Comparison of ENCODE assay signal across 17 cellular contexts in genomic region chr18:24031916-24032315, GRCh38. TPM values are rescaled to one million over a fixed set of nuclear protein-coding genes. Genes with fewer than 3 reads are reported as not detected.
DNase-seq lines count a peak whose midpoint lies in the region; ATAC-seq and TF ChIP-seq lines count a peak whose summit lies in the region.
"Had no signal": no experiment of that assay in that cellular context is flagged by ENCODE, and none has a peak within 500 bp of the region (broad histone marks: within the 10 kb centered on the region; RNA-seq: fewer than 3 reads in every experiment).

No MANE protein-coding gene starts in this region.

- DNase-seq in CD4-positive, CD25-positive, alpha-beta regulatory T cell = no peak
- DNase-seq in NCI-H524 (lab: John Stamatoyannopoulos, UW) = peak; percentile 73 to 92
- DNase-seq in activated CD8-positive, alpha-beta T cell treated with anti-CD3 and anti-CD28 coated beads for 36 hours = no peak
- DNase-seq in NCI-H774 (lab: John Stamatoyannopoulos, UW) = no peak
- DNase-seq in NCI-H2107 treated with DMSO at 0.1 percent for 48 hours (lab: John Stamatoyannopoulos, UW; ENCODE audit: unreplicated experiment) = no peak
- DNase-seq in NCI-H2196 treated with DMSO at 0.1 percent for 48 hours (lab: John Stamatoyannopoulos, UW; ENCODE audit: unreplicated experiment) = no peak
- DNase-seq: ACHN; activated CD4-positive, CD25-positive, alpha-beta regulatory T cell; amygdala; Calu3; cortex of kidney; hippocampal formation; left colon; upper lobe of right lung had no signal

- no peaks in the 10 kb centered on the region for H3K9me3 Mint-ChIP-seq in CD4-positive, CD25-positive, alpha-beta regulatory T cell
- no peaks in the 10 kb centered on the region for H3K9me3 Mint-ChIP-seq in activated CD8-positive, alpha-beta T cell treated with anti-CD3 and anti-CD28 coated beads for 36 hours

- peak in 1 of 2 donors; percentile 34 for ATAC-seq in CD4-positive, CD25-positive, alpha-beta regulatory T cell (ENCODE audit: low read depth in 2 of 2)
- peak; percentile 67 for ATAC-seq in GM19025 (IDR thresholded peaks at IDR 0.05; ENCODE audit: low read depth, unreplicated experiment)
- peak; percentile 77 for ATAC-seq in HG02642 (IDR thresholded peaks at IDR 0.05; ENCODE audit: poor library complexity, unreplicated experiment)
- ATAC-seq in activated CD8-positive, alpha-beta T cell treated with anti-CD3 and anti-CD28 coated beads for 36 hours = no peak
- ATAC-seq: left colon had no signal

- peaks cover 46 to 91% (median 79%) of the 10 kb centered on the region in 4 donors for H3K4me1 Mint-ChIP-seq in CD4-positive, CD25-positive, alpha-beta regulatory T cell
- H3K4me1 Mint-ChIP-seq in activated CD8-positive, alpha-beta T cell treated with anti-CD3 and anti-CD28 coated beads for 36 hours (ENCODE audit: low read depth) = peaks cover 64% of the 10 kb centered on the region

- no peaks in the 10 kb centered on the region for H3K27me3 ChIP-seq in CD4-positive, CD25-positive, alpha-beta regulatory T cell (ENCODE audit: control insufficient read depth, insufficient read depth, low read length)
- H3K27me3 ChIP-seq: upper lobe of right lung had no signal

- H3K9me3 ChIP-seq in CD4-positive, CD25-positive, alpha-beta regulatory T cell (ENCODE audit: control insufficient read depth in 2 of 2, low read length in 2 of 2) = no peaks in the 10 kb centered on the region
- H3K9me3 ChIP-seq: upper lobe of right lung had no signal

- CTCF ChIA-PET in activated CD8-positive, alpha-beta T cell treated with anti-CD3 and anti-CD28 coated beads for 36 hours (lab: Charles Lee) = interaction anchor here (0.9 to 2.1 kb wide), 2 partner anchors 9 to 10 kb away, joined by 4 read pairs; no protein-coding TSS in a partner anchor

- H3K4me3 ChIP-seq in CD4-positive, CD25-positive, alpha-beta regulatory T cell (ENCODE audit: low read depth, low read length) = peak overlapping the region; percentile 45
- H3K4me3 ChIP-seq: SK-N-MC, upper lobe of right lung had no signal

- peaks cover 26% of the 10 kb centered on the region for H3K36me3 ChIP-seq in CD4-positive, CD25-positive, alpha-beta regulatory T cell (ENCODE audit: control insufficient read depth, insufficient read depth, low read length)
- H3K36me3 ChIP-seq: upper lobe of right lung had no signal

- H3K27me3 Mint-ChIP-seq in CD4-positive, CD25-positive, alpha-beta regulatory T cell = no peaks in the 10 kb centered on the region
- H3K27me3 Mint-ChIP-seq in activated CD8-positive, alpha-beta T cell treated with anti-CD3 and anti-CD28 coated beads for 36 hours = no peaks in the 10 kb centered on the region

- peak overlapping the region; percentile 49 to 71 (median 52) for H3K27ac Mint-ChIP-seq in CD4-positive, CD25-positive, alpha-beta regulatory T cell
- no peak overlapping the region for H3K27ac Mint-ChIP-seq in activated CD8-positive, alpha-beta T cell treated with anti-CD3 and anti-CD28 coated beads for 36 hours

- peaks cover 29% of the 10 kb centered on the region for H3K36me3 Mint-ChIP-seq in CD4-positive, CD25-positive, alpha-beta regulatory T cell
- H3K36me3 Mint-ChIP-seq in activated CD8-positive, alpha-beta T cell treated with anti-CD3 and anti-CD28 coated beads for 36 hours (ENCODE audit: low read depth) = peaks cover 18% of the 10 kb centered on the region

- peak overlapping the region; percentile 49 for H3K27ac ChIP-seq in CD4-positive, CD25-positive, alpha-beta regulatory T cell (ENCODE audit: insufficient read depth, low read length, poor library complexity, severe bottlenecking)
- H3K27ac ChIP-seq: SK-N-MC, upper lobe of right lung had no signal

- H3K4me3 Mint-ChIP-seq in CD4-positive, CD25-positive, alpha-beta regulatory T cell = peak overlapping the region; percentile 44 to 90 (median 68)
- H3K4me3 Mint-ChIP-seq in activated CD8-positive, alpha-beta T cell treated with anti-CD3 and anti-CD28 coated beads for 36 hours = no peak overlapping the region

- intact Hi-C loops in activated CD8-positive, alpha-beta T cell treated with anti-CD3 and anti-CD28 coated beads for 36 hours (cut with micrococcal nuclease) = no loop called here

- POLR2A ChIA-PET in activated CD8-positive, alpha-beta T cell treated with anti-CD3 and anti-CD28 coated beads for 36 hours (lab: Charles Lee) = no interaction called here

- TF ChIP-seq CTCF in activated CD8-positive, alpha-beta T cell treated with anti-CD3 and anti-CD28 coated beads for 36 hours (IDR thresholded peaks at IDR 0.05) = no peak

- H3K4me1 ChIP-seq in CD4-positive, CD25-positive, alpha-beta regulatory T cell (ENCODE audit: control insufficient read depth, insufficient read depth, low read length, poor library complexity, severe bottlenecking) = peaks cover 89% of the 10 kb centered on the region

RNA-seq across cellular contexts. Expression of gene TTC39C, which starts 17.4 kb away (rescaled TPM):
- 274 TPM for total RNA-seq in CD4-positive, CD25-positive, alpha-beta regulatory T cell
- polyA plus RNA-seq in CD4-positive, CD25-positive, alpha-beta regulatory T cell = 100 to 1,000 TPM; 109 to 206 (median 167) TPM
- 10 to 100 TPM; 37.9 to 43.0 TPM for total RNA-seq in activated CD8-positive, alpha-beta T cell treated with anti-CD3 and anti-CD28 coated beads for 36 hours

Comparison
In these comparisons a context has a peak if more than half of its experiments do, and no peak if none do; other contexts are left out.
1. DNase-seq: peak in NCI-H524 (2 of 2); none in CD4-positive, CD25-positive, alpha-beta regulatory T cell (0 of 3), activated CD8-positive, alpha-beta T cell treated with anti-CD3 and anti-CD28 coated beads for 36 hours (single experiment), NCI-H774 (single experiment), NCI-H2107 treated with DMSO at 0.1 percent for 48 hours (single experiment) and NCI-H2196 treated with DMSO at 0.1 percent for 48 hours (single experiment).